ENCODE assay signal across 1 cellular context in the genomic region with DNA sequence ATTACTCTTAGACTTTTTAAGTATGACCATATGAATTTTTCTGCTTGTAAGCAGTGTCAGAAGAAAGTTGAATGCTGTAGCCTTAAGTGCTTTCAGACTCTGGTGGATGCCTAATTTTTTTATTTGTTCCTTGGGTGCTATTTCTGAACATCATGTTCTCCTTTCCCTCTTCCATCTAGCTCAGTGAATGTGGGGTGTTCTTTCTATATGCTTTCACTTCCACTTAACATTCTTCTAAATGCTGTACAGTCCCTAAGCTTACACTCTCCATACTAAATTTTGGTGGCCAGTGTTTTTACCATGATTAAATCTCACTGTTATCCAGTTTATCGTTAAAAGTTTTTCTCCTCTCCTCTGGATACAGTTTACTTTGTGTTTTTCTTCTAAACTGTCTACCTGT.
TF ChIP-seq lines count a peak whose summit lies in the region.

No MANE protein-coding gene starts in this region.

TF ChIP-seq in HepG2, 621 proteins besides CTCF, POLR2A, EP300 and RAD21 (continued from another document):
- TF ChIP-seq, protein P1, sequence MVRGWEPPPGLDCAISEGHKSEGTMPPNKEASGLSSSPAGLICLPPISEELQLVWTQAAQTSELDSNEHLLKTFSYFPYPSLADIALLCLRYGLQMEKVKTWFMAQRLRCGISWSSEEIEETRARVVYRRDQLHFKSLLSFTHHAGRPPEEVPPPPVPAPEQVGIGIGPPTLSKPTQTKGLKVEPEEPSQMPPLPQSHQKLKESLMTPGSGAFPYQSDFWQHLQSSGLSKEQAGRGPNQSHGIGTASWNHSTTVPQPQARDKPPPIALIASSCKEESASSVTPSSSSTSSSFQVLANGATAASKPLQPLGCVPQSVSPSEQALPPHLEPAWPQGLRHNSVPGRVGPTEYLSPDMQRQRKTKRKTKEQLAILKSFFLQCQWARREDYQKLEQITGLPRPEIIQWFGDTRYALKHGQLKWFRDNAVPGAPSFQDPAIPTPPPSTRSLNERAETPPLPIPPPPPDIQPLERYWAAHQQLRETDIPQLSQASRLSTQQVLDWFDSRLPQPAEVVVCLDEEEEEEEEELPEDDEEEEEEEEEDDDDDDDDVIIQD (CRISPR knock-in tag; IDR thresholded peaks at IDR 0.05; ENCODE audit: low read depth): no peak
- no peak for TF ChIP-seq SP4 (CRISPR knock-in tag; IDR thresholded peaks at IDR 0.05)
- TF ChIP-seq FOXP1 (IDR thresholded peaks at IDR 0.05): no peak
- TF ChIP-seq FOXP1 (CRISPR knock-in tag; IDR thresholded peaks at IDR 0.05): no peak
- TF ChIP-seq, protein P2, sequence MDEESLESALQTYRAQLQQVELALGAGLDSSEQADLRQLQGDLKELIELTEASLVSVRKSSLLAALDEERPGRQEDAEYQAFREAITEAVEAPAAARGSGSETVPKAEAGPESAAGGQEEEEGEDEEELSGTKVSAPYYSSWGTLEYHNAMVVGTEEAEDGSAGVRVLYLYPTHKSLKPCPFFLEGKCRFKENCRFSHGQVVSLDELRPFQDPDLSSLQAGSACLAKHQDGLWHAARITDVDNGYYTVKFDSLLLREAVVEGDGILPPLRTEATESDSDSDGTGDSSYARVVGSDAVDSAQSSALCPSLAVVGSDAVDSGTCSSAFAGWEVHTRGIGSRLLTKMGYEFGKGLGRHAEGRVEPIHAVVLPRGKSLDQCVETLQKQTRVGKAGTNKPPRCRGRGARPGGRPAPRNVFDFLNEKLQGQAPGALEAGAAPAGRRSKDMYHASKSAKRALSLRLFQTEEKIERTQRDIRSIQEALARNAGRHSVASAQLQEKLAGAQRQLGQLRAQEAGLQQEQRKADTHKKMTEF (CRISPR knock-in tag; IDR thresholded peaks at IDR 0.05): no peak
- TF ChIP-seq KDM5A (IDR thresholded peaks at IDR 0.05; ENCODE audit: borderline replicate concordance, low read length): no peak
- TF ChIP-seq, protein P3, sequence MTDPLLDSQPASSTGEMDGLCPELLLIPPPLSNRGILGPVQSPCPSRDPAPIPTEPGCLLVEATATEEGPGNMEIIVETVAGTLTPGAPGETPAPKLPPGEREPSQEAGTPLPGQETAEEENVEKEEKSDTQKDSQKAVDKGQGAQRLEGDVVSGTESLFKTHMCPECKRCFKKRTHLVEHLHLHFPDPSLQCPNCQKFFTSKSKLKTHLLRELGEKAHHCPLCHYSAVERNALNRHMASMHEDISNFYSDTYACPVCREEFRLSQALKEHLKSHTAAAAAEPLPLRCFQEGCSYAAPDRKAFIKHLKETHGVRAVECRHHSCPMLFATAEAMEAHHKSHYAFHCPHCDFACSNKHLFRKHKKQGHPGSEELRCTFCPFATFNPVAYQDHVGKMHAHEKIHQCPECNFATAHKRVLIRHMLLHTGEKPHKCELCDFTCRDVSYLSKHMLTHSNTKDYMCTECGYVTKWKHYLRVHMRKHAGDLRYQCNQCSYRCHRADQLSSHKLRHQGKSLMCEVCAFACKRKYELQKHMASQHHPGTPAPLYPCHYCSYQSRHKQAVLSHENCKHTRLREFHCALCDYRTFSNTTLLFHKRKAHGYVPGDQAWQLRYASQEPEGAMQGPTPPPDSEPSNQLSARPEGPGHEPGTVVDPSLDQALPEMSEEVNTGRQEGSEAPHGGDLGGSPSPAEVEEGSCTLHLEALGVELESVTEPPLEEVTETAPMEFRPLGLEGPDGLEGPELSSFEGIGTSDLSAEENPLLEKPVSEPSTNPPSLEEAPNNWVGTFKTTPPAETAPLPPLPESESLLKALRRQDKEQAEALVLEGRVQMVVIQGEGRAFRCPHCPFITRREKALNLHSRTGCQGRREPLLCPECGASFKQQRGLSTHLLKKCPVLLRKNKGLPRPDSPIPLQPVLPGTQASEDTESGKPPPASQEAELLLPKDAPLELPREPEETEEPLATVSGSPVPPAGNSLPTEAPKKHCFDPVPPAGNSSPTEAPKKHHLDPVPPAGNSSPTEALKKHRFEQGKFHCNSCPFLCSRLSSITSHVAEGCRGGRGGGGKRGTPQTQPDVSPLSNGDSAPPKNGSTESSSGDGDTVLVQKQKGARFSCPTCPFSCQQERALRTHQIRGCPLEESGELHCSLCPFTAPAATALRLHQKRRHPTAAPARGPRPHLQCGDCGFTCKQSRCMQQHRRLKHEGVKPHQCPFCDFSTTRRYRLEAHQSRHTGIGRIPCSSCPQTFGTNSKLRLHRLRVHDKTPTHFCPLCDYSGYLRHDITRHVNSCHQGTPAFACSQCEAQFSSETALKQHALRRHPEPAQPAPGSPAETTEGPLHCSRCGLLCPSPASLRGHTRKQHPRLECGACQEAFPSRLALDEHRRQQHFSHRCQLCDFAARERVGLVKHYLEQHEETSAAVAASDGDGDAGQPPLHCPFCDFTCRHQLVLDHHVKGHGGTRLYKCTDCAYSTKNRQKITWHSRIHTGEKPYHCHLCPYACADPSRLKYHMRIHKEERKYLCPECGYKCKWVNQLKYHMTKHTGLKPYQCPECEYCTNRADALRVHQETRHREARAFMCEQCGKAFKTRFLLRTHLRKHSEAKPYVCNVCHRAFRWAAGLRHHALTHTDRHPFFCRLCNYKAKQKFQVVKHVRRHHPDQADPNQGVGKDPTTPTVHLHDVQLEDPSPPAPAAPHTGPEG (CRISPR knock-in tag; IDR thresholded peaks at IDR 0.05): no peak
- TF ChIP-seq, protein P4, sequence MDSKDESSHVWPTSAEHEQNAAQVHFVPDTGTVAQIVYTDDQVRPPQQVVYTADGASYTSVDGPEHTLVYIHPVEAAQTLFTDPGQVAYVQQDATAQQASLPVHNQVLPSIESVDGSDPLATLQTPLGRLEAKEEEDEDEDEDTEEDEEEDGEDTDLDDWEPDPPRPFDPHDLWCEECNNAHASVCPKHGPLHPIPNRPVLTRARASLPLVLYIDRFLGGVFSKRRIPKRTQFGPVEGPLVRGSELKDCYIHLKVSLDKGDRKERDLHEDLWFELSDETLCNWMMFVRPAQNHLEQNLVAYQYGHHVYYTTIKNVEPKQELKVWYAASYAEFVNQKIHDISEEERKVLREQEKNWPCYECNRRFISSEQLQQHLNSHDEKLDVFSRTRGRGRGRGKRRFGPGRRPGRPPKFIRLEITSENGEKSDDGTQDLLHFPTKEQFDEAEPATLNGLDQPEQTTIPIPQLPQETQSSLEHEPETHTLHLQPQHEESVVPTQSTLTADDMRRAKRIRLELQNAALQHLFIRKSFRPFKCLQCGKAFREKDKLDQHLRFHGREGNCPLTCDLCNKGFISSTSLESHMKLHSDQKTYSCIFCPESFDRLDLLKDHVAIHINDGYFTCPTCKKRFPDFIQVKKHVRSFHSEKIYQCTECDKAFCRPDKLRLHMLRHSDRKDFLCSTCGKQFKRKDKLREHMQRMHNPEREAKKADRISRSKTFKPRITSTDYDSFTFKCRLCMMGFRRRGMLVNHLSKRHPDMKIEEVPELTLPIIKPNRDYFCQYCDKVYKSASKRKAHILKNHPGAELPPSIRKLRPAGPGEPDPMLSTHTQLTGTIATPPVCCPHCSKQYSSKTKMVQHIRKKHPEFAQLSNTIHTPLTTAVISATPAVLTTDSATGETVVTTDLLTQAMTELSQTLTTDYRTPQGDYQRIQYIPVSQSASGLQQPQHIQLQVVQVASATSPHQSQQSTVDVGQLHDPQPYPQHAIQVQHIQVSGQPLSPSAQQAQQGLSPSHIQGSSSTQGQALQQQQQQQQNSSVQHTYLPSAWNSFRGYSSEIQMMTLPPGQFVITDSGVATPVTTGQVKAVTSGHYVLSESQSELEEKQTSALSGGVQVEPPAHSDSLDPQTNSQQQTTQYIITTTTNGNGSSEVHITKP (CRISPR knock-in tag; IDR thresholded peaks at IDR 0.05; ENCODE audit: low read depth): no peak
- TF ChIP-seq KAT8 (CRISPR knock-in tag; IDR thresholded peaks at IDR 0.05): no peak
- TF ChIP-seq, protein P5, sequence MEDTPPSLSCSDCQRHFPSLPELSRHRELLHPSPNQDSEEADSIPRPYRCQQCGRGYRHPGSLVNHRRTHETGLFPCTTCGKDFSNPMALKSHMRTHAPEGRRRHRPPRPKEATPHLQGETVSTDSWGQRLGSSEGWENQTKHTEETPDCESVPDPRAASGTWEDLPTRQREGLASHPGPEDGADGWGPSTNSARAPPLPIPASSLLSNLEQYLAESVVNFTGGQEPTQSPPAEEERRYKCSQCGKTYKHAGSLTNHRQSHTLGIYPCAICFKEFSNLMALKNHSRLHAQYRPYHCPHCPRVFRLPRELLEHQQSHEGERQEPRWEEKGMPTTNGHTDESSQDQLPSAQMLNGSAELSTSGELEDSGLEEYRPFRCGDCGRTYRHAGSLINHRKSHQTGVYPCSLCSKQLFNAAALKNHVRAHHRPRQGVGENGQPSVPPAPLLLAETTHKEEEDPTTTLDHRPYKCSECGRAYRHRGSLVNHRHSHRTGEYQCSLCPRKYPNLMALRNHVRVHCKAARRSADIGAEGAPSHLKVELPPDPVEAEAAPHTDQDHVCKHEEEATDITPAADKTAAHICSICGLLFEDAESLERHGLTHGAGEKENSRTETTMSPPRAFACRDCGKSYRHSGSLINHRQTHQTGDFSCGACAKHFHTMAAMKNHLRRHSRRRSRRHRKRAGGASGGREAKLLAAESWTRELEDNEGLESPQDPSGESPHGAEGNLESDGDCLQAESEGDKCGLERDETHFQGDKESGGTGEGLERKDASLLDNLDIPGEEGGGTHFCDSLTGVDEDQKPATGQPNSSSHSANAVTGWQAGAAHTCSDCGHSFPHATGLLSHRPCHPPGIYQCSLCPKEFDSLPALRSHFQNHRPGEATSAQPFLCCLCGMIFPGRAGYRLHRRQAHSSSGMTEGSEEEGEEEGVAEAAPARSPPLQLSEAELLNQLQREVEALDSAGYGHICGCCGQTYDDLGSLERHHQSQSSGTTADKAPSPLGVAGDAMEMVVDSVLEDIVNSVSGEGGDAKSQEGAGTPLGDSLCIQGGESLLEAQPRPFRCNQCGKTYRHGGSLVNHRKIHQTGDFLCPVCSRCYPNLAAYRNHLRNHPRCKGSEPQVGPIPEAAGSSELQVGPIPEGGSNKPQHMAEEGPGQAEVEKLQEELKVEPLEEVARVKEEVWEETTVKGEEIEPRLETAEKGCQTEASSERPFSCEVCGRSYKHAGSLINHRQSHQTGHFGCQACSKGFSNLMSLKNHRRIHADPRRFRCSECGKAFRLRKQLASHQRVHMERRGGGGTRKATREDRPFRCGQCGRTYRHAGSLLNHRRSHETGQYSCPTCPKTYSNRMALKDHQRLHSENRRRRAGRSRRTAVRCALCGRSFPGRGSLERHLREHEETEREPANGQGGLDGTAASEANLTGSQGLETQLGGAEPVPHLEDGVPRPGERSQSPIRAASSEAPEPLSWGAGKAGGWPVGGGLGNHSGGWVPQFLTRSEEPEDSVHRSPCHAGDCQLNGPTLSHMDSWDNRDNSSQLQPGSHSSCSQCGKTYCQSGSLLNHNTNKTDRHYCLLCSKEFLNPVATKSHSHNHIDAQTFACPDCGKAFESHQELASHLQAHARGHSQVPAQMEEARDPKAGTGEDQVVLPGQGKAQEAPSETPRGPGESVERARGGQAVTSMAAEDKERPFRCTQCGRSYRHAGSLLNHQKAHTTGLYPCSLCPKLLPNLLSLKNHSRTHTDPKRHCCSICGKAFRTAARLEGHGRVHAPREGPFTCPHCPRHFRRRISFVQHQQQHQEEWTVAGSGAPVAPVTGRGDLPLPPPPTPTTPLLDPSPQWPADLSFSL (CRISPR knock-in tag; IDR thresholded peaks at IDR 0.05): no peak
- TF ChIP-seq, protein P6, sequence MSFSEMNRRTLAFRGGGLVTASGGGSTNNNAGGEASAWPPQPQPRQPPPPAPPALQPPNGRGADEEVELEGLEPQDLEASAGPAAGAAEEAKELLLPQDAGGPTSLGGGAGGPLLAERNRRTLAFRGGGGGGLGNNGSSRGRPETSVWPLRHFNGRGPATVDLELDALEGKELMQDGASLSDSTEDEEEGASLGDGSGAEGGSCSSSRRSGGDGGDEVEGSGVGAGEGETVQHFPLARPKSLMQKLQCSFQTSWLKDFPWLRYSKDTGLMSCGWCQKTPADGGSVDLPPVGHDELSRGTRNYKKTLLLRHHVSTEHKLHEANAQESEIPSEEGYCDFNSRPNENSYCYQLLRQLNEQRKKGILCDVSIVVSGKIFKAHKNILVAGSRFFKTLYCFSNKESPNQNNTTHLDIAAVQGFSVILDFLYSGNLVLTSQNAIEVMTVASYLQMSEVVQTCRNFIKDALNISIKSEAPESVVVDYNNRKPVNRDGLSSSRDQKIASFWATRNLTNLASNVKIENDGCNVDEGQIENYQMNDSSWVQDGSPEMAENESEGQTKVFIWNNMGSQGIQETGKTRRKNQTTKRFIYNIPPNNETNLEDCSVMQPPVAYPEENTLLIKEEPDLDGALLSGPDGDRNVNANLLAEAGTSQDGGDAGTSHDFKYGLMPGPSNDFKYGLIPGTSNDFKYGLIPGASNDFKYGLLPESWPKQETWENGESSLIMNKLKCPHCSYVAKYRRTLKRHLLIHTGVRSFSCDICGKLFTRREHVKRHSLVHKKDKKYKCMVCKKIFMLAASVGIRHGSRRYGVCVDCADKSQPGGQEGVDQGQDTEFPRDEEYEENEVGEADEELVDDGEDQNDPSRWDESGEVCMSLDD (CRISPR knock-in tag; IDR thresholded peaks at IDR 0.05; ENCODE audit: borderline replicate concordance): no peak
- no peak for TF ChIP-seq ARNT2 (CRISPR knock-in tag; IDR thresholded peaks at IDR 0.05; ENCODE audit: low read depth)
- TF ChIP-seq, protein P7, sequence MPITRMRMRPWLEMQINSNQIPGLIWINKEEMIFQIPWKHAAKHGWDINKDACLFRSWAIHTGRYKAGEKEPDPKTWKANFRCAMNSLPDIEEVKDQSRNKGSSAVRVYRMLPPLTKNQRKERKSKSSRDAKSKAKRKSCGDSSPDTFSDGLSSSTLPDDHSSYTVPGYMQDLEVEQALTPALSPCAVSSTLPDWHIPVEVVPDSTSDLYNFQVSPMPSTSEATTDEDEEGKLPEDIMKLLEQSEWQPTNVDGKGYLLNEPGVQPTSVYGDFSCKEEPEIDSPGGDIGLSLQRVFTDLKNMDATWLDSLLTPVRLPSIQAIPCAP (CRISPR knock-in tag; IDR thresholded peaks at IDR 0.05; ENCODE audit: low read depth): no peak
- no peak for TF ChIP-seq U2AF2 (IDR thresholded peaks at IDR 0.05; ENCODE audit: low read depth, low read length)
- TF ChIP-seq ZNF674 (CRISPR knock-in tag; IDR thresholded peaks at IDR 0.05; ENCODE audit: low read depth): no peak
- TF ChIP-seq ZNF530 (CRISPR knock-in tag; IDR thresholded peaks at IDR 0.05; ENCODE audit: low read depth): no peak
- TF ChIP-seq ZNF891 (CRISPR knock-in tag; IDR thresholded peaks at IDR 0.05): no peak
- TF ChIP-seq, protein P8, sequence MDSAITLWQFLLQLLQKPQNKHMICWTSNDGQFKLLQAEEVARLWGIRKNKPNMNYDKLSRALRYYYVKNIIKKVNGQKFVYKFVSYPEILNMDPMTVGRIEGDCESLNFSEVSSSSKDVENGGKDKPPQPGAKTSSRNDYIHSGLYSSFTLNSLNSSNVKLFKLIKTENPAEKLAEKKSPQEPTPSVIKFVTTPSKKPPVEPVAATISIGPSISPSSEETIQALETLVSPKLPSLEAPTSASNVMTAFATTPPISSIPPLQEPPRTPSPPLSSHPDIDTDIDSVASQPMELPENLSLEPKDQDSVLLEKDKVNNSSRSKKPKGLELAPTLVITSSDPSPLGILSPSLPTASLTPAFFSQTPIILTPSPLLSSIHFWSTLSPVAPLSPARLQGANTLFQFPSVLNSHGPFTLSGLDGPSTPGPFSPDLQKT (CRISPR knock-in tag; IDR thresholded peaks at IDR 0.05; ENCODE audit: borderline replicate concordance): no peak
